ENCODE assay signal across 13 cellular contexts in the genomic region with DNA sequence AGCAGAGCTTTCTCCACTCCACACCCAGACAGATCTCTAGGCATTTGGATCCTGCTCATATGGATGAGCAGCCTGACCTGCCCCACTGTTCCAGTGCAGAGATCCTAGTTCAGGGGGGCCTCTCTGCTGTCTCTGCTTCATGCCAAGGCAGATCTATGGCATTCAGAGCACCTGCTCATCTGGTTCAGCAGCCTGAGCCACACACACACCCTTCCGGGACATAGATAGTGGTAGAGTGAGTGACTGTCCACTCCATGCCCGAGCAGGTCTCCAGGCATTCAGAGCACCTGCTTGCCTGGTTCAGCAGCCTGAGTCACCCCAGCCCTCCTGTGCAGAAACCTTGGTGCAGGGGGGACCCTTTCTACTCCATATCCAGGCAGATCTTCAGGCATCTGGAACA. TPM values are rescaled to one million over a fixed set of nuclear protein-coding genes. Genes with fewer than 3 reads are reported as not detected.
DNase-seq lines count a peak whose midpoint lies in the region; ATAC-seq and TF ChIP-seq lines count a peak whose summit lies in the region.
"Had no signal": no experiment of that assay in that cellular context is flagged by ENCODE, and none has a peak within 500 bp of the region (broad histone marks: within the 10 kb centered on the region; RNA-seq: fewer than 3 reads in every experiment).

No MANE protein-coding gene starts in this region.

- intact Hi-C loops in OCI-LY7 (cut with micrococcal nuclease; ENCODE audit: unreplicated experiment) = loop anchor here (10.0 kb wide), 2 partner anchors 112 to 768 kb away; no protein-coding TSS in a partner anchor

- 96% methylated on average over 2 of the region's 2 CpGs; no CpG with 5 or more reads in 1 of the 2 experiments for WGBS in endodermal cell (ENCODE audit: insufficient coverage in 1 of 2, insufficient read length in 1 of 2), 2 experiments

- DNase-seq in OCI-LY7 (ENCODE audit: low spot score) (peak; percentile 1), endodermal cell (no peak), foreskin keratinocyte (peak in 1 of 2 donors; percentile 14), endothelial cell (ENCODE audit: low spot score) (no peak)
- DNase-seq in stimulated activated CD4-positive, alpha-beta T cell treated with anti-CD3 and anti-CD28 coated beads, Interleukin-4, amount 100 ng/mL, for 24 hours = no peak
- DNase-seq: C1 segment of cervical spinal cord, DMS153 had no signal

- no peak overlapping the region for H3K4me3 Mint-ChIP-seq in endodermal cell
- H3K4me3 Mint-ChIP-seq in endothelial cell (ENCODE audit: unreplicated experiment) = no peak overlapping the region
- H3K4me3 Mint-ChIP-seq: CD4-positive, alpha-beta memory T cell had no signal

- H3K9me2 ChIP-seq in OCI-LY7 (ENCODE audit: insufficient read depth, low read length) = no peaks in the 10 kb centered on the region

- CTCF ChIA-PET in OCI-LY7 (lab: Charles Lee; ENCODE audit: unreplicated experiment) = interaction anchor here (0.6 kb wide), 1 partner anchor 17 kb away, joined by 3 read pairs; no protein-coding TSS in a partner anchor

- no TSS peak for BruUV-seq in OCI-LY7 (replicated peaks; lab: Mats Ljungman, UMichigan)

- H3K36me3 Mint-ChIP-seq in endodermal cell (ENCODE audit: low read depth) = no peaks in the 10 kb centered on the region
- H3K36me3 Mint-ChIP-seq in endothelial cell (ENCODE audit: low read depth, unreplicated experiment) = peaks cover 5% of the 10 kb centered on the region

- H3K4me3 ChIP-seq in OCI-LY7 (ENCODE audit: low read depth, low read length, poor library complexity, severe bottlenecking) (no peak overlapping the region), endodermal cell (ENCODE audit: low read length) (peak overlapping the region; percentile 27)
- H3K4me3 ChIP-seq: GM23248 had no signal

- H3K9me3 ChIP-seq in OCI-LY7 (ENCODE audit: low read length) (no peaks in the 10 kb centered on the region), endodermal cell (ENCODE audit: control insufficient read depth, low read length) (peaks cover 17% of the 10 kb centered on the region)

- H4K20me1 ChIP-seq in OCI-LY7 (ENCODE audit: insufficient read depth, low read length) = no peaks in the 10 kb centered on the region

- H3K36me3 ChIP-seq in OCI-LY7 (ENCODE audit: insufficient read depth, low read length) (no peaks in the 10 kb centered on the region), endodermal cell (ENCODE audit: control insufficient read depth, insufficient read depth, low read length) (no peaks in the 10 kb centered on the region)

- H3K9me3 Mint-ChIP-seq in endodermal cell (peaks cover 27% of the 10 kb centered on the region), endothelial cell (ENCODE audit: unreplicated experiment) (no peaks in the 10 kb centered on the region)

- no peak overlapping the region for H2AFZ ChIP-seq in OCI-LY7 (ENCODE audit: low read length)
- H2AFZ ChIP-seq: GM23248 had no signal

- H3K4me1 Mint-ChIP-seq in endodermal cell (no peaks in the 10 kb centered on the region), endothelial cell (ENCODE audit: unreplicated experiment) (no peaks in the 10 kb centered on the region)

- H3K4me1 ChIP-seq in OCI-LY7 (ENCODE audit: insufficient read depth, low read length, poor library complexity, severe bottlenecking) (no peaks in the 10 kb centered on the region), endodermal cell (ENCODE audit: control insufficient read depth, insufficient read depth, low read length) (no peaks in the 10 kb centered on the region), foreskin keratinocyte (no peaks in the 10 kb centered on the region)
- H3K4me1 ChIP-seq: Caco-2 had no signal

- no peak overlapping the region for H3K4me2 ChIP-seq in OCI-LY7 (ENCODE audit: low read length)

- H3K27ac ChIP-seq in OCI-LY7 (ENCODE audit: low read depth, low read length, poor library complexity, severe bottlenecking) (no peak overlapping the region), endodermal cell (ENCODE audit: low read depth, low read length) (no peak overlapping the region), foreskin keratinocyte (no peak overlapping the region)
- H3K27ac ChIP-seq: GM23248 had no signal

- POLR2A ChIA-PET in OCI-LY7 (lab: Charles Lee) = interaction anchor here (1.1 kb wide), 1 partner anchor 35 kb away, joined by 4 read pairs; no protein-coding TSS in a partner anchor

- TF ChIP-seq CTCF in OCI-LY7 (conservative IDR thresholded peaks at IDR 0.05; ENCODE audit: low read length) (no peak), endodermal cell (conservative IDR thresholded peaks at IDR 0.05) (no peak), foreskin keratinocyte (conservative IDR thresholded peaks at IDR 0.05) (no peak), endothelial cell (IDR thresholded peaks at IDR 0.05; ENCODE audit: unreplicated experiment) (no peak)

- H3K27me3 Mint-ChIP-seq in endodermal cell (ENCODE audit: insufficient read depth) = peaks cover 46% of the 10 kb centered on the region
- no peaks in the 10 kb centered on the region for H3K27me3 Mint-ChIP-seq in endothelial cell (ENCODE audit: unreplicated experiment)

- no peaks in the 10 kb centered on the region for H3K27me3 ChIP-seq in endodermal cell (ENCODE audit: control insufficient read depth, insufficient read depth, low read length, poor library complexity, severe bottlenecking)
- no peaks in the 10 kb centered on the region for H3K27me3 ChIP-seq in foreskin keratinocyte

- ATAC-seq in GM19324 (IDR thresholded peaks at IDR 0.05; ENCODE audit: low FRiP score, unreplicated experiment) (peak; percentile 10), foreskin keratinocyte (peak; percentile 35), GM21367 (IDR thresholded peaks at IDR 0.05; ENCODE audit: unreplicated experiment) (no peak), HG02884 (IDR thresholded peaks at IDR 0.05; ENCODE audit: unreplicated experiment) (no peak)

- no peak overlapping the region for H3K27ac Mint-ChIP-seq in endodermal cell
- H3K27ac Mint-ChIP-seq in endothelial cell (ENCODE audit: unreplicated experiment) = no peak overlapping the region
- H3K27ac Mint-ChIP-seq: CD4-positive, alpha-beta memory T cell had no signal

- H3K79me2 ChIP-seq in OCI-LY7 (ENCODE audit: insufficient read depth, low read depth, low read length) = no peaks in the 10 kb centered on the region

- no peak overlapping the region for H3K9ac ChIP-seq in endodermal cell (ENCODE audit: extremely low read depth, low read length, poor library complexity, severe bottlenecking)
- H3K9ac ChIP-seq: GM23248 had no signal

RNA-seq across cellular contexts. Expression of gene ZNF800, which starts 54.3 kb away (rescaled TPM):
- 23.8 and 23.9 TPM in 2 replicates for total RNA-seq in OCI-LY7 (2014; rRNA removed; shearing (Covaris generic))
- total RNA-seq in OCI-LY7 (2022) (42.2 and 44.0 TPM in 2 replicates), endodermal cell (10 to 100 TPM; 13.8 to 16.8 TPM), foreskin keratinocyte (18.1 and 18.7 TPM in 2 replicates), endothelial cell (ENCODE audit: unreplicated experiment) (29.4 TPM)
- 13.6 TPM for polyA plus RNA-seq in endodermal cell (2013, experiment 1 of 2)
- 14.0 TPM for polyA plus RNA-seq in endodermal cell (2013, experiment 2 of 2)
- polyA plus RNA-seq in foreskin keratinocyte = 3.7 and 3.9 TPM in 2 replicates

Comparison
In these comparisons a context has a peak if more than half of its experiments do, and no peak if none do; other contexts are left out.
1. ATAC-seq: peak in GM19324 (single experiment) and foreskin keratinocyte (single experiment); none in GM21367 (single experiment) and HG02884 (single experiment).